ENCODE assay signal across 8 cellular contexts in the genomic region with DNA sequence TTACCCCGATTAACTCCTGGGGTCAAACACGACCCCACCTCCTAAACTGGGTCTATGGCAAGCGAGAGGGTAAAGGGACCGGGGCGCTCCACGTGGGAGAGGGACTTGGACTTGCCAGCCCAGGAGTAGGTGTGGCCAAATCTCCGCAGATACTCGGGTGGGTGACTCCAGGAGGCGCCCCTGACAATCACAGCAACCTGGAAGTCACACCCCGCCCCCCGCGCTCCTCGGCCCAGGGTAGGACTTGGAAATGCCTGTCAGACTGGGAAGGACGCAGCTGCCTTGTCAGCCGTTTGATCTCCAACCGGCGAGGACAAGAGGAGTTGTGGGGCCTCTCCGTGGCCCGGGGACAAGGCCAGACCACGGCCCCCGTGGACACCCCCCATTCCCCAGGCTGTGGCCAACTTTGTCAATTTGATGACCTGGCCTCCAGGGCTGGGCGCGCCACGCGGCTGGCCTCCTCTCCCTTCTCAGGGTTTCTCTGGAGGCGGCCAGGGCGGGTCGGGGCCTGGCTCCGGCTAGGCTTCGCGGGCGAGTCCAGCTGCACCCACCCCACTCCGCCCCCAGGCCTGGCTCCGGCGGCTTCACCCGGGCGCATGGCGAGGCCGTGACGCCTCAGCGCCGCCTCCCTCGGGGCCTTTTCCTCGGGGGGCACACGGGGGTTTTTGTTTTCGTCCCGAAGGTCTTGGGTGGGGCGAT. TPM values are rescaled to one million over a fixed set of nuclear protein-coding genes. Genes with fewer than 3 reads are reported as not detected.
DNase-seq lines count a peak whose midpoint lies in the region; ATAC-seq and TF ChIP-seq lines count a peak whose summit lies in the region.

No MANE protein-coding gene starts in this region.

- no peak overlapping the region for H3K27ac Mint-ChIP-seq in neural progenitor cell

- in situ Hi-C loops in GM13977 (cut with MboI; ENCODE audit: low pct_unique_long_range_greater_than_20kb, low sequenced_read_pairs, unreplicated experiment): no loop called here

- H3K4me2 ChIP-seq in neural progenitor cell: peak overlapping the region; percentile 93

- peaks cover 65% of the 10 kb centered on the region for H3K27me3 Mint-ChIP-seq in neural progenitor cell (ENCODE audit: insufficient read depth, low read depth)

- H3K79me2 ChIP-seq in neural progenitor cell (ENCODE audit: low read depth): no peaks in the 10 kb centered on the region

- no peaks in the 10 kb centered on the region for H3K36me3 ChIP-seq in neural progenitor cell

- peaks cover 97% of the 10 kb centered on the region for H3K27me3 ChIP-seq in neural progenitor cell

- peaks cover 45% of the 10 kb centered on the region for H4K20me1 ChIP-seq in neural progenitor cell (ENCODE audit: low read depth)

- peaks cover 27% of the 10 kb centered on the region for H3F3A ChIP-seq in neural progenitor cell (ENCODE audit: low read depth)

- H3K4me1 Mint-ChIP-seq in neural progenitor cell: peaks cover 48% of the 10 kb centered on the region

- H3K36me3 Mint-ChIP-seq in neural progenitor cell: no peaks in the 10 kb centered on the region

- TF ChIP-seq CTCF in GM13977 (IDR thresholded peaks at IDR 0.05; ENCODE audit: extremely low read depth, insufficient read depth, missing control alignments) (no peak), neural progenitor cell (IDR thresholded peaks at IDR 0.05) (no peak)

- no peak overlapping the region for H3K9ac ChIP-seq in neural progenitor cell

- H2AFZ ChIP-seq in neural progenitor cell (replicated peaks): no peak overlapping the region

- H3K9me3 Mint-ChIP-seq in neural progenitor cell: no peaks in the 10 kb centered on the region

- no peak for ATAC-seq in HG03095 (IDR thresholded peaks at IDR 0.05; ENCODE audit: unreplicated experiment)

- H3K4me1 ChIP-seq in neural progenitor cell: peaks cover 42% of the 10 kb centered on the region

- peak overlapping the region; percentile 44 for H3K4me3 ChIP-seq in neural progenitor cell

- peak overlapping the region; percentile 82 for H3K4me3 Mint-ChIP-seq in neural progenitor cell

- H3K9me3 ChIP-seq in neural progenitor cell (ENCODE audit: low read depth): no peaks in the 10 kb centered on the region

- H3K27ac ChIP-seq in neural progenitor cell: no peak overlapping the region

- DNase-seq in GM13977 (ENCODE audit: low spot score) (peak; percentile 45), NCI-H82 (lab: John Stamatoyannopoulos, UW) (peak; percentile 95), neural progenitor cell (ENCODE audit: low spot score) (peak; percentile 68), A172 (ENCODE audit: low spot score) (no peak), hepatic stellate cell (ENCODE audit: low spot score) (no peak), hypothalamus (lab: John Stamatoyannopoulos, UW) (no peak)
- DNase-seq in central memory CD4-positive, alpha-beta T cell: peak; percentile 16

RNA-seq across cellular contexts. Expression of gene BCL11B, which starts 1.2 kb away (rescaled TPM):
- 1.3 and 1.5 TPM in 2 replicates for total RNA-seq in neural progenitor cell (ENCODE audit: low replicate concordance)
- total RNA-seq in A172 (2014; rRNA removed; shearing (Covaris generic)): 0.02 TPM in 2 replicates

Comparison
In these comparisons a context has a peak if more than half of its experiments do, and no peak if none do; other contexts are left out.
1. DNase-seq: peak in GM13977 (single experiment), NCI-H82 (single experiment), central memory CD4-positive, alpha-beta T cell (single experiment) and neural progenitor cell (single experiment); none in A172 (single experiment), hepatic stellate cell (single experiment) and hypothalamus (0 of 51).